9 cellular contexts compared by ENCODE assay signal in the genomic region with DNA sequence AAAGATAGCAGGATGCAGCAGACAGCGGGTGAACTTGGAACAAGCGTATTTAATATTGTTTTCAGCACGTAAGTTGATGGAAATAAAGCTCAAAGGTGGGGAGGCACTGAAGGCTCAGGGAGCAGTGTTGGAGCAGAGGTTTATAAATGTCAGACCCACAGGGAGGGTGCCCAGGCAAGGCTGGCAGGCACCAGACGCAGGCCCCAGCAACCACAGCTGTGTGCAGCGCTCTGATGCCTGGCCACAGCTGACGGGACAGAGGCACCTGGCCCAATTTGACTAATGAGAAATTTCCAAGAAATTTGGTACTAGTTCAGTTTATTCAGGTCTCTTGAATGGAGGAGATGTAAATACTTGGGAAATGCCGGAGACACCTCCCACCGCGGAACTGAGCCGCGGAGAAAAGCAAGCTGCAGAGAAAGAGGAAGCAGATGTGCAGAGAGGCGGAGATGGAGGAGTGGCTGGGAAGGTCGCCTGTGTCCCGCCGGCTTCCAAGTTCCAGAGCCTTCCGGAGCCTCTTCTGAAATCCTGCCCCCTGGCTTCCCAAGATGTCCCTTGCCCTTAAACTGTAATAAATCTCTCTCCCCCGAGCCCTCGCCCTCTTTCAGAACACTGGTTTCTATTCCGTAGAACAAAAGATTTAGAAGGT. TPM values are rescaled to one million over a fixed set of nuclear protein-coding genes. Genes with fewer than 3 reads are reported as not detected.
DNase-seq lines count a peak whose midpoint lies in the region; FAIRE-seq and TF ChIP-seq lines count a peak whose summit lies in the region.
"Had no signal": no experiment of that assay in that cellular context is flagged by ENCODE, and none has a peak within 500 bp of the region (broad histone marks: within the 10 kb centered on the region; RNA-seq: fewer than 3 reads in every experiment).

No MANE protein-coding gene starts in this region.

- DNase-seq in NCI-H2171 treated with DMSO at 0.1 percent for 48 hours (lab: John Stamatoyannopoulos, UW) (peak; percentile 9), NCI-H2171 (lab: John Stamatoyannopoulos, UW) (no peak), SW480 (ENCODE audit: low spot score) (peak; percentile 21), right atrium auricular region (ENCODE audit: low spot score) (peak; percentile 63), sigmoid colon (peak; percentile 67), superior temporal gyrus (ENCODE audit: extremely low spot score) (no peak), D721Med (ENCODE audit: insufficient read length, low spot score) (no peak)
- no peak for DNase-seq in stimulated activated CD4-positive, alpha-beta T cell treated with anti-CD3 and anti-CD28 coated beads, Interleukin-4, amount 100 ng/mL, for 4 hours

- 20% methylated on average over 19 of the region's 19 CpGs for WGBS in sigmoid colon, 2 donors

- H3K27me3 ChIP-seq in right atrium auricular region (no peaks in the 10 kb centered on the region), sigmoid colon (no peaks in the 10 kb centered on the region)

- no peaks in the 10 kb centered on the region for H3K4me1 ChIP-seq in right atrium auricular region
- peaks cover 0 to 12% (median 0%) of the 10 kb centered on the region in 4 donors for H3K4me1 ChIP-seq in sigmoid colon

- no peak for TF ChIP-seq POLR2A in sigmoid colon (IDR thresholded peaks at IDR 0.05)

- FAIRE-seq in D721Med (lab: Jason Lieb, UNC), result no peak
- FAIRE-seq: A204.1 had no signal

- intact Hi-C loops in sigmoid colon (cut with DNase I), result no loop called here

- no peak overlapping the region for H3K27ac ChIP-seq in right atrium auricular region
- no peak overlapping the region for H3K27ac ChIP-seq in sigmoid colon

- TF ChIP-seq CTCF in right atrium auricular region (IDR thresholded peaks at IDR 0.05) (peak in 1 of 2 donors; percentile 39), sigmoid colon (IDR thresholded peaks at IDR 0.05) (no peak), D721Med (IDR thresholded peaks at IDR 0.05; ENCODE audit: insufficient read depth, missing control alignments) (no peak)

- peaks cover 0 to 3% of the 10 kb centered on the region in 2 donors for H3K9me3 ChIP-seq in right atrium auricular region
- no peaks in the 10 kb centered on the region for H3K9me3 ChIP-seq in sigmoid colon

- TF ChIP-seq EP300 in sigmoid colon (IDR thresholded peaks at IDR 0.05), result no peak

- no peaks in the 10 kb centered on the region for H3K36me3 ChIP-seq in right atrium auricular region
- no peaks in the 10 kb centered on the region for H3K36me3 ChIP-seq in sigmoid colon

- H3K4me3 ChIP-seq in right atrium auricular region (peak overlapping the region; percentile 19 to 28), sigmoid colon (peak overlapping the region in 3 of 4 donors; percentile 13 to 35 (median 19))

RNA-seq across cellular contexts. Expression of gene PLXNA4, which starts 38.3 kb away (rescaled TPM):
- total RNA-seq in right atrium auricular region (10 to 100 TPM in 1 of 2 donors, 1 to 10 TPM in 1; 9.5 to 18.0 TPM), sigmoid colon (10 to 100 TPM in 1 of 4 donors, 1 to 10 TPM in 3; 3.4 to 10.5 (median 4.2) TPM)
- 1 to 10 TPM in 1 of 3 donors, under 1 TPM in 1, not detected in 1; under 0.01 to 1.2 TPM for polyA plus RNA-seq in sigmoid colon

Comparison
In these comparisons a context has a peak if more than half of its experiments do, and no peak if none do; other contexts are left out.
1. DNase-seq: peak in NCI-H2171 treated with DMSO at 0.1 percent for 48 hours (single experiment), SW480 (single experiment), right atrium auricular region (single experiment) and sigmoid colon (single experiment); none in NCI-H2171 (single experiment), superior temporal gyrus (single experiment), stimulated activated CD4-positive, alpha-beta T cell treated with anti-CD3 and anti-CD28 coated beads, Interleukin-4, amount 100 ng/mL, for 4 hours (0 of 2) and D721Med (single experiment).